ENCODE assay signal across 10 cellular contexts in the genomic region with DNA sequence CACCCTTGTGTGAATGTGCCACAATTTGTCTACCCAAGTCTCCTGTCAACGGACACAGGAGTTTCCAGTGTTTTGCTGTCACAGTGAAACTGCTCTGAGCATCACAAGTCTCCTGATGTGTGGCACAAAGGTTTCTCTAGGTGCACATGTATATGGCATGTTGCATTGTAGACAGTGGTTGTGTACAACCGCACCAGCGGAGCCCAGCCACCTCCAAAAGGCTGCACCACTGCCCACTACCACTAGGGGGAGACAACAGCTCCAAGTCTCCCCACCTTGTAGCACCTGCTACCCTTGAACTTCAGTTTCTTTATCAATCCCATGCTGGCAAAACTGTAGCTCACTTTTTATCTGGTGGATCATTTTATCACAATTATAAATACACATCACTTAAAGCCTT.
DNase-seq lines count a peak whose midpoint lies in the region; ATAC-seq and TF ChIP-seq lines count a peak whose summit lies in the region.
"Had no signal": no experiment of that assay in that cellular context is flagged by ENCODE, and none has a peak within 500 bp of the region (broad histone marks: within the 10 kb centered on the region; RNA-seq: fewer than 3 reads in every experiment).

No MANE protein-coding gene starts in this region.

- peaks cover 0 to 18% (median 5%) of the 10 kb centered on the region in 8 donors for H3K9me3 Mint-ChIP-seq in CD4-positive, alpha-beta memory T cell

- H3K9me2 ChIP-seq in DOHH2 (replicated peaks; ENCODE audit: control insufficient read depth, low read length) = no peaks in the 10 kb centered on the region

- POLR2A ChIA-PET in AG04449 (lab: Yijun Ruan, JAX) = no interaction called here
- POLR2A ChIA-PET in CD4-positive, alpha-beta memory T cell (lab: Charles Lee; ENCODE audit: partially characterized antibody) = no interaction called here

- H3K4me1 ChIP-seq in DOHH2 (ENCODE audit: control insufficient read depth, low read length) = no peaks in the 10 kb centered on the region
- no peaks in the 10 kb centered on the region for H3K4me1 ChIP-seq in CD4-positive, alpha-beta memory T cell (ENCODE audit: insufficient read depth, low read length)

- no peak for DNase-seq in AG04449 (ENCODE audit: low read depth, low spot score)
- DNase-seq in NOMO-1 treated with dmso at 0.1 percent for 144 hours (lab: John Stamatoyannopoulos, UW; ENCODE audit: unreplicated experiment) = peak; percentile 29
- peak in 1 of 2 donors; percentile 54 for DNase-seq in foreskin fibroblast
- DNase-seq in CD4-positive, alpha-beta memory T cell = no peak
- no peak for DNase-seq in NCI-H345 (lab: John Stamatoyannopoulos, UW)

- no peaks in the 10 kb centered on the region for H3F3A ChIP-seq in DOHH2 (ENCODE audit: control insufficient read depth, insufficient read depth)

- no peaks in the 10 kb centered on the region for H3K27me3 ChIP-seq in DOHH2 (ENCODE audit: control insufficient read depth, low read length)
- no peaks in the 10 kb centered on the region for H3K27me3 ChIP-seq in CD4-positive, alpha-beta memory T cell (ENCODE audit: insufficient read depth, low read length)

- H3K9me3 ChIP-seq in DOHH2 (ENCODE audit: control insufficient read depth, insufficient read depth, low read length) = no peaks in the 10 kb centered on the region
- peaks cover 5 to 6% of the 10 kb centered on the region in 2 donors for H3K9me3 ChIP-seq in CD4-positive, alpha-beta memory T cell (ENCODE audit: control insufficient read depth in 1 of 2, low read length in 2 of 2)

- TF ChIP-seq CTCF in AG04449 (IDR thresholded peaks at IDR 0.05; ENCODE audit: insufficient read depth, low read length, missing control alignments) (peak; percentile 23), DOHH2 (IDR thresholded peaks at IDR 0.05; ENCODE audit: low read depth, low read length, poor library complexity, severe bottlenecking) (peak; percentile 96), foreskin fibroblast (IDR thresholded peaks at IDR 0.05; ENCODE audit: low read depth, low read length) (peak; percentile 48)

- H3K4me3 ChIP-seq in AG04449 (ENCODE audit: low read depth, low read length) = no peak overlapping the region
- H3K4me3 ChIP-seq in DOHH2 (ENCODE audit: low read length) = no peak overlapping the region
- H3K4me3 ChIP-seq in foreskin fibroblast (ENCODE audit: low read depth in 1 of 2, low read length in 2 of 2) = no peak overlapping the region
- H3K4me3 ChIP-seq in CD4-positive, alpha-beta memory T cell (ENCODE audit: low read length in 2 of 2) = no peak overlapping the region

- H3K4me2 ChIP-seq in DOHH2 (ENCODE audit: low read length) = no peak overlapping the region

- ATAC-seq in GM21723 (IDR thresholded peaks at IDR 0.05; ENCODE audit: unreplicated experiment) (no peak), HG03139 (IDR thresholded peaks at IDR 0.05; ENCODE audit: unreplicated experiment) (no peak)

- no peaks in the 10 kb centered on the region for H3K4me1 Mint-ChIP-seq in CD4-positive, alpha-beta memory T cell

- H3K27ac ChIP-seq in DOHH2 (ENCODE audit: low read depth, low read length) = no peak overlapping the region
- H3K27ac ChIP-seq in CD4-positive, alpha-beta memory T cell (ENCODE audit: low read depth, low read length) = no peak overlapping the region
- H3K27ac ChIP-seq: epithelial cell of prostate had no signal

- no peak overlapping the region for H3K27ac Mint-ChIP-seq in CD4-positive, alpha-beta memory T cell
- H3K27ac Mint-ChIP-seq: T-helper 1 cell treated with Interleukin-12 subunit alpha and Interleukin-12 subunit beta and Interleukin-4 antibody, amounts not matched to agents 30 μg/mL and 1 μg/mL, for 36 hours had no signal

- no peaks in the 10 kb centered on the region for H3K36me3 ChIP-seq in DOHH2 (ENCODE audit: control insufficient read depth, low read length)
- no peaks in the 10 kb centered on the region for H3K36me3 ChIP-seq in CD4-positive, alpha-beta memory T cell (ENCODE audit: insufficient read depth, low read length)

- peaks cover 0 to 6% of the 10 kb centered on the region in 2 donors for H3K36me3 Mint-ChIP-seq in CD4-positive, alpha-beta memory T cell

- H3K27me3 Mint-ChIP-seq in CD4-positive, alpha-beta memory T cell = peaks cover 2 to 6% of the 10 kb centered on the region in 2 donors

- H4K20me1 ChIP-seq in DOHH2 (ENCODE audit: control insufficient read depth, insufficient read depth, low read depth, low read length) = no peaks in the 10 kb centered on the region

- H3K4me3 Mint-ChIP-seq in CD4-positive, alpha-beta memory T cell = no peak overlapping the region
- H3K4me3 Mint-ChIP-seq: T-helper 1 cell treated with Interleukin-12 subunit alpha and Interleukin-12 subunit beta and Interleukin-4 antibody, amounts not matched to agents 30 μg/mL and 1 μg/mL, for 36 hours had no signal

- intact Hi-C loops in CD4-positive, alpha-beta memory T cell (cut with micrococcal nuclease) = no loop called here

- CTCF ChIA-PET in AG04449 (lab: Yijun Ruan, JAX) = interaction anchor here (1.0 to 1.4 kb wide), 2 partner anchors 16 to 20 kb away, joined by 3 to 5 read pairs; no protein-coding TSS in a partner anchor
- CTCF ChIA-PET in CD4-positive, alpha-beta memory T cell (lab: Charles Lee; ENCODE audit: partially characterized antibody) = no interaction called here

- no peaks in the 10 kb centered on the region for H3K79me2 ChIP-seq in DOHH2 (ENCODE audit: control insufficient read depth, low read length)

Comparison
In these comparisons a context has a peak if more than half of its experiments do, and no peak if none do; other contexts are left out.
1. CTCF ChIP-seq: peak in every context shown above with its lines; median percentile 96 in DOHH2; 48 in foreskin fibroblast; 23 in AG04449.